ENCODE assay signal across 8 cellular contexts in the genomic region with DNA sequence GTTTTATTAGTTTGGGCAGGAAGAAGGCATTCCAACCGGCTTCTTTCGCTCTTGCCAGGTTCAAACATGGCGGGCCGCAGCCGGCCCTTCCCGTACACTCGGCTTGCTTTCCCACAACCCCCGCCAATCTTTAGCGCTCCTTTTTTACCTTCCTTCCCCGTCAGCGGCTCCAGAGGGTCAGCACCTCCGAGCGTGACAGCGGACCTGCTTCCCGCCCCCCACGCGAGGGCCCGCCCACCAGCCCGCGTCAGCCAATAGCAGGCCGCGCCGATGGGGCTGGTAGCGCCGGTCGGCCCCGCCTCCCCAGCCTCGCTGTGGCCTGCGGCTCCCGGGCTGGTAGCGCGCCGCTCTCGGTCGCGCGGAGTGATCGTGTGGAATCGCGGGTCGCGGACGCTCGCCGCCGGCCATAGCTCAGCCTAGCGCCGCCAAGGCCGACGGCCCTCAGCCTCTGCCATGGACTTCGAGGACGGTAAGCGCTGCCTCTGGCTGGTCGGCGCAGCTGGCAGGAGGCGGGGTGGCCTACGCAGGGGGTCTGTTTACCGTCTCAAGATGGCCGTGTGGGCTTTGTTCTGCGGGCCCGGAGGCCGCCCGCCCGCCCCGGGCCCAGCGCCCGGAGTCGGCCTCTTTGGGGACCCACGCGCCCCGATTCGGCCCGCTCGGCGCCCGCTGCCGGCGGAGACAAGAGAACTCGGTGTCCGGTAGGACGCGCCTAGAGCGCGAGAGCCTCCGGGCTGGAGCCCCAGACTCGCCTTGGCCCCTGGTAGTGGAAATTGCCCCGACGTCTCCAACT. TPM values are rescaled to one million over a fixed set of nuclear protein-coding genes. Genes with fewer than 3 reads are reported as not detected.
A peak's percentile ranks its signal among the peaks of the same experiment; 100 is the strongest.
DNase-seq lines count a peak whose midpoint lies in the region; ATAC-seq and TF ChIP-seq lines count a peak whose summit lies in the region.

A gene with protein sequence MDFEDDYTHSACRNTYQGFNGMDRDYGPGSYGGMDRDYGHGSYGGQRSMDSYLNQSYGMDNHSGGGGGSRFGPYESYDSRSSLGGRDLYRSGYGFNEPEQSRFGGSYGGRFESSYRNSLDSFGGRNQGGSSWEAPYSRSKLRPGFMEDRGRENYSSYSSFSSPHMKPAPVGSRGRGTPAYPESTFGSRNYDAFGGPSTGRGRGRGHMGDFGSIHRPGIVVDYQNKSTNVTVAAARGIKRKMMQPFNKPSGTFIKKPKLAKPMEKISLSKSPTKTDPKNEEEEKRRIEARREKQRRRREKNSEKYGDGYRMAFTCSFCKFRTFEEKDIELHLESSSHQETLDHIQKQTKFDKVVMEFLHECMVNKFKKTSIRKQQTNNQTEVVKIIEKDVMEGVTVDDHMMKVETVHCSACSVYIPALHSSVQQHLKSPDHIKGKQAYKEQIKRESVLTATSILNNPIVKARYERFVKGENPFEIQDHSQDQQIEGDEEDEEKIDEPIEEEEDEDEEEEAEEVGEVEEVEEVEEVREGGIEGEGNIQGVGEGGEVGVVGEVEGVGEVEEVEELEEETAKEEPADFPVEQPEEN (plus strand): TSS at position 306 of the 790 bp plus-strand sequence. CDS start 148 bp downstream, at position 454.

- no peak for TF ChIP-seq EP300 in esophagus muscularis mucosa (IDR thresholded peaks at IDR 0.05)

- H3K4me1 Mint-ChIP-seq in activated T-cell treated with anti-CD3 and anti-CD28 coated beads, Interleukin-2, amount 50 U/mL, for 4 hours (ENCODE audit: low read depth): peaks cover 38% of the 10 kb centered on the region

- CTCF ChIA-PET in Panc1 (lab: Charles Lee): no interaction called here

- H3K9me3 ChIP-seq in Panc1 (ENCODE audit: control insufficient read depth, insufficient read depth, low read depth, low read length): no peaks in the 10 kb centered on the region
- H3K9me3 ChIP-seq in esophagus muscularis mucosa: no peaks in the 10 kb centered on the region
- H3K9me3 ChIP-seq in muscle layer of duodenum (ENCODE audit: control insufficient read depth in 1 of 2, low read length in 2 of 2): no peaks in the 10 kb centered on the region

- TF ChIP-seq CTCF in Panc1 (IDR thresholded peaks at IDR 0.05): no peak
- no peak for TF ChIP-seq CTCF in esophagus muscularis mucosa (IDR thresholded peaks at IDR 0.05)

- H3K36me3 Mint-ChIP-seq in activated T-cell treated with anti-CD3 and anti-CD28 coated beads, Interleukin-2, amount 50 U/mL, for 4 hours (ENCODE audit: insufficient read depth): peaks cover 14% of the 10 kb centered on the region

- DNase-seq in DMS53 treated with DMSO at 0.1 percent for 48 hours (lab: John Stamatoyannopoulos, UW; ENCODE audit: unreplicated experiment) (peak; percentile 96), KBM-7 (peak; percentile 98), Panc1 (ENCODE audit: low read depth, low spot score) (peak; percentile 84), esophagus muscularis mucosa (ENCODE audit: extremely low spot score) (peak; percentile 98)
- peak; percentile 90 for DNase-seq in activated T-cell treated with anti-CD3 and anti-CD28 coated beads, Interleukin-2, amount 50 U/mL, for 4 hours
- DNase-seq in stimulated activated CD8-positive, alpha-beta memory T cell treated with anti-CD3 and anti-CD28 coated beads, Interleukin-7, amount 100 ng/mL, for 4 hours (ENCODE audit: low read depth in 2 of 2): peak; percentile 81 to 91

- peak; percentile 84 for TF ChIP-seq POLR2A in esophagus muscularis mucosa (IDR thresholded peaks at IDR 0.05; ENCODE audit: low read depth)

- peaks cover 2% of the 10 kb centered on the region for H3K36me3 ChIP-seq in Panc1 (ENCODE audit: control insufficient read depth, insufficient read depth, low read length)
- no peaks in the 10 kb centered on the region for H3K36me3 ChIP-seq in esophagus muscularis mucosa
- H3K36me3 ChIP-seq in muscle layer of duodenum (ENCODE audit: control insufficient read depth in 1 of 2, insufficient read depth in 2 of 2, low read length in 2 of 2): peaks cover 0 to 4% of the 10 kb centered on the region in 2 donors

- intact Hi-C loops in Panc1 (cut with micrococcal nuclease; ENCODE audit: unreplicated experiment): no loop called here
- intact Hi-C loops in esophagus muscularis mucosa (cut with DNase I): loop anchor here (10.0 kb wide), 1 partner anchor 360 kb away; the partner anchor contains the start of gene LRRC8C

- in situ Hi-C loops in KBM-7 (cut with MboI; ENCODE audit: low pct_unique_long_range_greater_than_20kb, low sequenced_read_pairs) (no loop called here), Panc1 (cut with HindIII; ENCODE audit: low pct_unique_long_range_greater_than_20kb, low sequenced_read_pairs) (no loop called here)

- no TSS peak for BruUV-seq in Panc1 (replicated peaks; lab: Mats Ljungman, UMichigan)

- ATAC-seq in GM21717 (IDR thresholded peaks at IDR 0.05; ENCODE audit: unreplicated experiment): peak; percentile 96
- peak; percentile 99 for ATAC-seq in Panc1
- peak; percentile 97 for ATAC-seq in activated T-cell treated with anti-CD3 and anti-CD28 coated beads, Interleukin-2, amount 50 U/mL, for 4 hours

- H3K4me3 ChIP-seq in Panc1 (ENCODE audit: low read depth in 2 of 2, low read length in 2 of 2) (peak within 1 kb of the TSS; percentile 73 to 74), esophagus muscularis mucosa (peak within 1 kb of the TSS; percentile 82 to 92 (median 88)), muscle layer of duodenum (ENCODE audit: low read depth in 1 of 2, low read length in 2 of 2) (peak within 1 kb of the TSS; percentile 86 to 96)

- peak within 1 kb of the TSS; percentile 91 for H3K27ac ChIP-seq in Panc1 (ENCODE audit: low read length)
- H3K27ac ChIP-seq in esophagus muscularis mucosa (replicated peaks in 1 of 4): peak within 1 kb of the TSS; percentile 94 to 98 (median 97)
- peak within 1 kb of the TSS; percentile 94 for H3K27ac ChIP-seq in muscle layer of duodenum (ENCODE audit: low read length)

- H3K9me3 Mint-ChIP-seq in activated T-cell treated with anti-CD3 and anti-CD28 coated beads, Interleukin-2, amount 50 U/mL, for 4 hours: no peaks in the 10 kb centered on the region

- H3K4me1 ChIP-seq in Panc1 (ENCODE audit: control insufficient read depth, insufficient read depth, low read length) (peaks cover 10% of the 10 kb centered on the region), esophagus muscularis mucosa (peaks cover 20 to 38% (median 34%) of the 10 kb centered on the region in 4 donors), muscle layer of duodenum (ENCODE audit: control insufficient read depth in 1 of 2, insufficient read depth in 2 of 2, low read length in 2 of 2) (peaks cover 8 to 31% of the 10 kb centered on the region in 2 donors)

- no peaks in the 10 kb centered on the region for H3K27me3 Mint-ChIP-seq in activated T-cell treated with anti-CD3 and anti-CD28 coated beads, Interleukin-2, amount 50 U/mL, for 4 hours (ENCODE audit: low read depth)

- POLR2A ChIA-PET in Panc1 (lab: Charles Lee): no interaction called here

- H3K27me3 ChIP-seq in Panc1 (ENCODE audit: control insufficient read depth, insufficient read depth, low read length): no peaks in the 10 kb centered on the region
- H3K27me3 ChIP-seq in esophagus muscularis mucosa: no peaks in the 10 kb centered on the region
- H3K27me3 ChIP-seq in muscle layer of duodenum (ENCODE audit: low read depth, low read length): no peaks in the 10 kb centered on the region

- WGBS in esophagus muscularis mucosa: under 1% methylated on average over 27 of the region's 88 CpGs

- peak within 1 kb of the TSS; percentile 97 for H3K4me3 Mint-ChIP-seq in activated T-cell treated with anti-CD3 and anti-CD28 coated beads, Interleukin-2, amount 50 U/mL, for 4 hours

RNA-seq across cellular contexts. Expression of the gene that starts here (rescaled TPM):
- total RNA-seq in Panc1 (2021; ENCODE audit: unreplicated experiment): 19.7 TPM
- 9.1 TPM for polyA plus RNA-seq in Panc1 (2012; ENCODE audit: insufficient read length)
- 10 to 100 TPM; 30.0 to 32.0 (median 31.2) TPM for total RNA-seq in activated T-cell treated with anti-CD3 and anti-CD28 coated beads, Interleukin-2, amount 50 U/mL, for 4 hours
- total RNA-seq in esophagus muscularis mucosa: 10 to 100 TPM in 2 of 4 donors, 1 to 10 TPM in 2; 9.0 to 15.4 (median 9.9) TPM

Comparison
In these comparisons a context has a peak if more than half of its experiments do, and no peak if none do; other contexts are left out.
1. Peak in every context shown above with its lines: DNase-seq, ATAC-seq, H3K4me3 ChIP-seq and H3K27ac ChIP-seq.